8 cellular contexts compared by ENCODE assay signal in genomic region chr4:169823685-169824084, GRCh38.
DNase-seq lines count a peak whose midpoint lies in the region; ATAC-seq and TF ChIP-seq lines count a peak whose summit lies in the region.

No MANE protein-coding gene starts in this region.

- H3K4me3 ChIP-seq in A673 (ENCODE audit: low read depth, low read length, poor library complexity, severe bottlenecking): no peak overlapping the region
- no peak overlapping the region for H3K4me3 ChIP-seq in HFF-Myc (replicated peaks; ENCODE audit: low read depth, low read length)
- H3K4me3 ChIP-seq in esophagus squamous epithelium: no peak overlapping the region

- H3K4me3 Mint-ChIP-seq in activated CD4-positive, alpha-beta T cell treated with anti-CD3 and anti-CD28 coated beads, Interleukin-2, amount 10 ng/mL, durations not matched to agents 7 days and 5 days: no peak overlapping the region

- no TSS peak for BruUV-seq in A673 (replicated peaks; lab: Mats Ljungman, UMichigan)

- H3K36me3 Mint-ChIP-seq in activated CD4-positive, alpha-beta T cell treated with anti-CD3 and anti-CD28 coated beads, Interleukin-2, amount 10 ng/mL, durations not matched to agents 7 days and 5 days (ENCODE audit: low read depth): no peaks in the 10 kb centered on the region

- ATAC-seq in GM21723 (IDR thresholded peaks at IDR 0.05; ENCODE audit: unreplicated experiment) (no peak), HG02870 (IDR thresholded peaks at IDR 0.05; ENCODE audit: unreplicated experiment) (no peak)

- peaks cover 2% of the 10 kb centered on the region for H3K27me3 Mint-ChIP-seq in activated CD4-positive, alpha-beta T cell treated with anti-CD3 and anti-CD28 coated beads, Interleukin-2, amount 10 ng/mL, durations not matched to agents 7 days and 5 days

- H3K27ac ChIP-seq in A673 (ENCODE audit: low read depth, low read length, poor library complexity, severe bottlenecking): no peak overlapping the region
- H3K27ac ChIP-seq in esophagus squamous epithelium: no peak overlapping the region

- H3K4me1 ChIP-seq in A673 (ENCODE audit: insufficient read depth, low read length, poor library complexity, severe bottlenecking): no peaks in the 10 kb centered on the region
- H3K4me1 ChIP-seq in esophagus squamous epithelium: no peaks in the 10 kb centered on the region

- peak; percentile 57 for DNase-seq in A673 (ENCODE audit: low spot score)
- DNase-seq in HFF-Myc (ENCODE audit: extremely low read depth, low read depth): peak; percentile 35
- peak; percentile 43 for DNase-seq in activated CD4-positive, alpha-beta T cell treated with anti-CD3 and anti-CD28 coated beads, Interleukin-2, amount 10 ng/mL, durations not matched to agents 7 days and 5 days
- peak; percentile 87 for DNase-seq in iPS-NIHi11 (ENCODE audit: low spot score)
- DNase-seq in pons (ENCODE audit: low spot score): no peak
- no peak for DNase-seq in esophagus squamous epithelium (lab: John Stamatoyannopoulos, UW)

- H3K9me3 Mint-ChIP-seq in activated CD4-positive, alpha-beta T cell treated with anti-CD3 and anti-CD28 coated beads, Interleukin-2, amount 10 ng/mL, durations not matched to agents 7 days and 5 days: peaks cover 3% of the 10 kb centered on the region

- no peaks in the 10 kb centered on the region for H3K36me3 ChIP-seq in A673 (ENCODE audit: insufficient read depth, low read length, poor library complexity, severe bottlenecking)
- no peaks in the 10 kb centered on the region for H3K36me3 ChIP-seq in esophagus squamous epithelium

- H3K27me3 ChIP-seq in A673 (replicated peaks; ENCODE audit: insufficient read depth, low read depth, low read length, poor library complexity) (no peaks in the 10 kb centered on the region), esophagus squamous epithelium (peaks cover 0 to 17% (median 0%) of the 10 kb centered on the region in 4 donors)

- intact Hi-C loops in A673 (cut with micrococcal nuclease; ENCODE audit: unreplicated experiment): no loop called here
- intact Hi-C loops in esophagus squamous epithelium (cut with DNase I): no loop called here

- WGBS in esophagus squamous epithelium, 2 donors: 23 to 45% methylated on average over 4 to 7 of the region's 7 CpGs

- CTCF ChIA-PET in A673 (lab: Charles Lee): no interaction called here
- CTCF ChIA-PET in activated CD4-positive, alpha-beta T cell treated with anti-CD3 and anti-CD28 coated beads, Interleukin-2, amount 10 ng/mL, durations not matched to agents 7 days and 5 days (lab: Charles Lee): interaction anchor here (1.2 kb wide), 1 partner anchor 11 kb away, joined by 3 read pairs; no protein-coding TSS in a partner anchor

- no peak for TF ChIP-seq POLR2A in esophagus squamous epithelium (IDR thresholded peaks at IDR 0.05)

- POLR2A ChIA-PET in A673 (lab: Charles Lee; ENCODE audit: low non-redundant PET): no interaction called here
- POLR2A ChIA-PET in activated CD4-positive, alpha-beta T cell treated with anti-CD3 and anti-CD28 coated beads, Interleukin-2, amount 10 ng/mL, durations not matched to agents 7 days and 5 days (lab: Charles Lee): no interaction called here

- peaks cover 11% of the 10 kb centered on the region for H3K4me1 Mint-ChIP-seq in activated CD4-positive, alpha-beta T cell treated with anti-CD3 and anti-CD28 coated beads, Interleukin-2, amount 10 ng/mL, durations not matched to agents 7 days and 5 days

- H3K9me3 ChIP-seq in A673 (ENCODE audit: low read depth, low read length, poor library complexity, severe bottlenecking): no peaks in the 10 kb centered on the region
- H3K9me3 ChIP-seq in esophagus squamous epithelium: no peaks in the 10 kb centered on the region

- TF ChIP-seq CTCF in A673 (conservative IDR thresholded peaks at IDR 0.05; ENCODE audit: low read depth, low read length): no peak
- TF ChIP-seq CTCF in HFF-Myc (IDR thresholded peaks at IDR 0.05; ENCODE audit: low read depth, low read length, missing control alignments): no peak
- no peak for TF ChIP-seq CTCF in esophagus squamous epithelium (IDR thresholded peaks at IDR 0.05)

- no peak overlapping the region for H3K27ac Mint-ChIP-seq in activated CD4-positive, alpha-beta T cell treated with anti-CD3 and anti-CD28 coated beads, Interleukin-2, amount 10 ng/mL, durations not matched to agents 7 days and 5 days

Comparison
In these comparisons a context has a peak if more than half of its experiments do, and no peak if none do; other contexts are left out.
1. DNase-seq: peak in A673 (single experiment), HFF-Myc (single experiment), activated CD4-positive, alpha-beta T cell treated with anti-CD3 and anti-CD28 coated beads, Interleukin-2, amount 10 ng/mL, durations not matched to agents 7 days and 5 days (single experiment) and iPS-NIHi11 (single experiment); none in pons (single experiment) and esophagus squamous epithelium (single experiment).